1 cellular context compared by ENCODE assay signal in genomic region chr12:6810758-6811157, GRCh38.
TF ChIP-seq lines count a peak whose summit lies in the region.

No MANE protein-coding gene starts in this region.

TF ChIP-seq in GM12878, 131 proteins besides CTCF, POLR2A, EP300 and RAD21:
- no peak for TF ChIP-seq ZNF592 (IDR thresholded peaks at IDR 0.05)
- TF ChIP-seq PML (IDR thresholded peaks at IDR 0.05; ENCODE audit: low read length): no peak
- TF ChIP-seq BRCA1 (IDR thresholded peaks at IDR 0.05; ENCODE audit: low read depth, low read length): no peak
- TF ChIP-seq RBBP5 (conservative IDR thresholded peaks at IDR 0.05): no peak
- no peak for TF ChIP-seq POLR2AphosphoS2 (IDR thresholded peaks at IDR 0.05; ENCODE audit: low read depth, low read length)
- TF ChIP-seq HDAC6 (IDR thresholded peaks at IDR 0.05; ENCODE audit: unreplicated experiment): no peak
- no peak for TF ChIP-seq ZNF24 (IDR thresholded peaks at IDR 0.05)
- no peak for TF ChIP-seq SMARCA5 (IDR thresholded peaks at IDR 0.05)
- no peak for TF ChIP-seq NRF1 (conservative IDR thresholded peaks at IDR 0.05; ENCODE audit: low read depth, low read length)
TF ChIP-seq in GM12878: peak in this region for 0.
